ENCODE assay signal across 11 cellular contexts in genomic region chr7:139675127-139676110, GRCh38.
DNase-seq lines count a peak whose midpoint lies in the region; ATAC-seq and TF ChIP-seq lines count a peak whose summit lies in the region.
"Had no signal": no experiment of that assay in that cellular context is flagged by ENCODE, and none has a peak within 500 bp of the region (broad histone marks: within the 10 kb centered on the region; RNA-seq: fewer than 3 reads in every experiment).

No MANE protein-coding gene starts in this region.

- H3K27ac ChIP-seq in caudate nucleus (ENCODE audit: low read depth, low read length) (peak overlapping the region; percentile 53), neutrophil (peak overlapping the region; percentile 33)
- H3K27ac ChIP-seq: gastroesophageal sphincter had no signal

- POLR2A ChIA-PET in Caco-2 (lab: Charles Lee): no interaction called here

- H3K36me3 ChIP-seq in Caco-2 (ENCODE audit: control insufficient read depth, insufficient read depth, low read length): no peaks in the 10 kb centered on the region
- no peaks in the 10 kb centered on the region for H3K36me3 ChIP-seq in H7 (replicated peaks; ENCODE audit: control insufficient read depth, insufficient read depth, low read length)
- H3K36me3 ChIP-seq in neutrophil: peaks cover 24% of the 10 kb centered on the region

- intact Hi-C loops in Caco-2 (cut with micrococcal nuclease; ENCODE audit: unreplicated experiment): no loop called here

- TF ChIP-seq CTCF in Caco-2 (IDR thresholded peaks at IDR 0.05; ENCODE audit: insufficient read depth in 1 of 2, low read depth in 1 of 2, low read length in 1 of 2, severe bottlenecking in 1 of 2, unreplicated experiment in 1 of 2) (no peak), neutrophil (IDR thresholded peaks at IDR 0.05) (no peak)

- peaks cover 19% of the 10 kb centered on the region for H3K36me3 Mint-ChIP-seq in Caco-2 (ENCODE audit: insufficient read depth, unreplicated experiment)

- DNase-seq in Caco-2 (no peak), H7 (peak; percentile 1), caudate nucleus (lab: John Stamatoyannopoulos, UW) (peak in 1 of 61 donors; percentile 31)
- DNase-seq: DND-41, NCI-H2029 treated with DMSO at 0.1 percent for 48 hours, psoas muscle had no signal

- BruUV-seq in Caco-2 (replicated peaks; lab: Mats Ljungman, UMichigan): no TSS peak

- H3K4me1 Mint-ChIP-seq in Caco-2 (ENCODE audit: low read depth, unreplicated experiment): peaks cover 38% of the 10 kb centered on the region

- H3K27me3 Mint-ChIP-seq in Caco-2 (ENCODE audit: insufficient read depth, unreplicated experiment): no peaks in the 10 kb centered on the region

- H3K9me3 Mint-ChIP-seq in Caco-2 (ENCODE audit: unreplicated experiment): no peaks in the 10 kb centered on the region

- H3K4me3 ChIP-seq in Caco-2 (ENCODE audit: low read depth, low read length): no peak overlapping the region
- H3K4me3 ChIP-seq in H7 (ENCODE audit: insufficient read depth, low read depth, low read length): no peak overlapping the region
- H3K4me3 ChIP-seq in neutrophil (ENCODE audit: low read depth in 1 of 2, low read length in 1 of 2): no peak overlapping the region
- H3K4me3 ChIP-seq: gastroesophageal sphincter, psoas muscle had no signal

- peak overlapping the region; percentile 63 for H3K27ac Mint-ChIP-seq in Caco-2 (ENCODE audit: unreplicated experiment)

- H3K4me3 Mint-ChIP-seq in Caco-2 (ENCODE audit: unreplicated experiment): no peak overlapping the region

- H3K4me1 ChIP-seq in Caco-2: peaks cover 34% of the 10 kb centered on the region
- H3K4me1 ChIP-seq in neutrophil (ENCODE audit: control insufficient read depth in 1 of 2, insufficient read depth in 1 of 2, low read depth in 1 of 2, low read length in 1 of 2): peaks cover 5 to 6% of the 10 kb centered on the region in 2 experiments

- CTCF ChIA-PET in Caco-2 (lab: Charles Lee): no interaction called here

- H3K27me3 ChIP-seq in Caco-2 (replicated peaks; ENCODE audit: control insufficient read depth, insufficient read depth, low read length) (no peaks in the 10 kb centered on the region), H7 (ENCODE audit: control insufficient read depth, insufficient read depth, low read length) (no peaks in the 10 kb centered on the region), neutrophil (no peaks in the 10 kb centered on the region)
- H3K27me3 ChIP-seq: gastroesophageal sphincter had no signal

- no peak for ATAC-seq in GM19328 (IDR thresholded peaks at IDR 0.05; ENCODE audit: unreplicated experiment)
- no peak for ATAC-seq in GM18519 (IDR thresholded peaks at IDR 0.05; ENCODE audit: low FRiP score, unreplicated experiment)
- no peak for ATAC-seq in GM21423 (IDR thresholded peaks at IDR 0.05; ENCODE audit: unreplicated experiment)
- ATAC-seq: gastroesophageal sphincter had no signal

- H3K9me3 ChIP-seq in Caco-2 (no peaks in the 10 kb centered on the region), neutrophil (no peaks in the 10 kb centered on the region)
- H3K9me3 ChIP-seq: gastroesophageal sphincter, psoas muscle had no signal
